ENCODE assay signal across 17 cellular contexts in genomic region chr20:25487975-25488374, GRCh38.
A peak's percentile ranks its signal among the peaks of the same experiment; 100 is the strongest.
DNase-seq lines count a peak whose midpoint lies in the region; ATAC-seq and TF ChIP-seq lines count a peak whose summit lies in the region.
"Had no signal": no experiment of that assay in that cellular context is flagged by ENCODE, and none has a peak within 500 bp of the region (broad histone marks: within the 10 kb centered on the region; RNA-seq: fewer than 3 reads in every experiment).

No MANE protein-coding gene starts in this region.

- peak overlapping the region; percentile 81 for H3K4me2 ChIP-seq in BLaER1
- peak overlapping the region in 7 of 11 experiments; percentile 13 to 92 (median 88); a peak in 13 of 22 replicates for H3K4me2 ChIP-seq in BLaER1 treated with 17β-estradiol and CSF1 and Interleukin-3, amounts not matched to agents 10 nM and 100 nM
- H3K4me2 ChIP-seq: KMS-11 had no signal

- H3K9me3 ChIP-seq in BLaER1 (no peaks in the 10 kb centered on the region), RWPE2 (ENCODE audit: severe bottlenecking) (no peaks in the 10 kb centered on the region)
- H3K9me3 ChIP-seq in BLaER1 treated with 17β-estradiol and CSF1 and Interleukin-3, amounts not matched to agents 10 nM and 100 nM (replicated peaks in 1 of 11), result no peaks in the 10 kb centered on the region
- H3K9me3 ChIP-seq: BE2C had no signal

- H3K27me3 Mint-ChIP-seq in progenitor cell of endocrine pancreas, result no peaks in the 10 kb centered on the region
- H3K27me3 Mint-ChIP-seq: CD4-positive, alpha-beta memory T cell had no signal

- peak overlapping the region; percentile 73 for H3K27ac Mint-ChIP-seq in progenitor cell of endocrine pancreas
- H3K27ac Mint-ChIP-seq: CD14-positive monocyte; CD4-positive, alpha-beta memory T cell; HFFc6 had no signal

- H3K4me1 ChIP-seq in BLaER1, result peaks cover 97% of the 10 kb centered on the region
- peaks cover 36 to 97% (median 79%) of the 10 kb centered on the region in 10 experiments for H3K4me1 ChIP-seq in BLaER1 treated with 17β-estradiol and CSF1 and Interleukin-3, amounts not matched to agents 10 nM and 100 nM
- peaks cover 29% of the 10 kb centered on the region for H3K4me1 ChIP-seq in RWPE2 (ENCODE audit: insufficient read depth, poor library complexity, severe bottlenecking)
- H3K4me1 ChIP-seq: BE2C had no signal

- H3K27ac ChIP-seq in BLaER1, result no peak overlapping the region
- 0 out of 22 replicates have a peak overlapping the region, but pooled peaks of 1 of the 11 experiments have one; percentile 7 for H3K27ac ChIP-seq in BLaER1 treated with 17β-estradiol and CSF1 and Interleukin-3, amounts not matched to agents 10 nM and 100 nM
- no peak overlapping the region for H3K27ac ChIP-seq in RWPE2 (ENCODE audit: poor library complexity, severe bottlenecking)
- H3K27ac ChIP-seq: GM23248, KMS-11 had no signal

- H3K36me3 Mint-ChIP-seq in progenitor cell of endocrine pancreas (ENCODE audit: insufficient read depth), result peaks cover 21% of the 10 kb centered on the region
- H3K36me3 Mint-ChIP-seq: CD14-positive monocyte; CD4-positive, alpha-beta memory T cell had no signal

- no peaks in the 10 kb centered on the region for H4K20me1 ChIP-seq in BLaER1
- no peaks in the 10 kb centered on the region for H4K20me1 ChIP-seq in BLaER1 treated with 17β-estradiol and CSF1 and Interleukin-3, amounts not matched to agents 10 nM and 100 nM

- H3K4me3 Mint-ChIP-seq in progenitor cell of endocrine pancreas (ENCODE audit: low read depth), result no peak overlapping the region
- H3K4me3 Mint-ChIP-seq: CD14-positive monocyte; CD4-positive, alpha-beta memory T cell; HFFc6 had no signal

- no peak for TF ChIP-seq CTCF in RWPE2 (IDR thresholded peaks at IDR 0.05; ENCODE audit: poor library complexity, severe bottlenecking)
- no peak for TF ChIP-seq CTCF in progenitor cell of endocrine pancreas (IDR thresholded peaks at IDR 0.05; ENCODE audit: unreplicated experiment)

- H3K4me3 ChIP-seq in BLaER1, result no peak overlapping the region
- no peak overlapping the region for H3K4me3 ChIP-seq in BLaER1 treated with 17β-estradiol and CSF1 and Interleukin-3, amounts not matched to agents 10 nM and 100 nM
- no peak overlapping the region for H3K4me3 ChIP-seq in RWPE2 (ENCODE audit: severe bottlenecking)
- H3K4me3 ChIP-seq: GM23248 had no signal

- H3K27me3 ChIP-seq in BLaER1, result no peaks in the 10 kb centered on the region
- H3K27me3 ChIP-seq in BLaER1 treated with 17β-estradiol and CSF1 and Interleukin-3, amounts not matched to agents 10 nM and 100 nM, result no peaks in the 10 kb centered on the region
- no peaks in the 10 kb centered on the region for H3K27me3 ChIP-seq in RWPE2 (ENCODE audit: insufficient read depth, poor library complexity, severe bottlenecking)
- H3K27me3 ChIP-seq: BE2C had no signal

- no peaks in the 10 kb centered on the region for H3K9me3 Mint-ChIP-seq in progenitor cell of endocrine pancreas (ENCODE audit: low read depth)
- H3K9me3 Mint-ChIP-seq: CD14-positive monocyte; CD4-positive, alpha-beta memory T cell; HFFc6 had no signal

- no peak overlapping the region; the same call in 1 of the 2 replicates for H3K9ac ChIP-seq in BLaER1
- H3K9ac ChIP-seq in BLaER1 treated with 17β-estradiol and CSF1 and Interleukin-3, amounts not matched to agents 10 nM and 100 nM, result no peak overlapping the region
- H3K9ac ChIP-seq: GM23248, KMS-11 had no signal

- H3K4me1 Mint-ChIP-seq in progenitor cell of endocrine pancreas (ENCODE audit: low read depth), result no peaks in the 10 kb centered on the region
- H3K4me1 Mint-ChIP-seq: CD14-positive monocyte had no signal

- no peak for ATAC-seq in RWPE2 (ENCODE audit: low read depth)
- no peak for ATAC-seq in HG03378 (IDR thresholded peaks at IDR 0.05; ENCODE audit: unreplicated experiment)
- ATAC-seq: HCT116 had no signal

- no peaks in the 10 kb centered on the region for H3K36me3 ChIP-seq in BLaER1
- H3K36me3 ChIP-seq in BLaER1 treated with 17β-estradiol and CSF1 and Interleukin-3, amounts not matched to agents 10 nM and 100 nM, result no peaks in the 10 kb centered on the region
- no peaks in the 10 kb centered on the region for H3K36me3 ChIP-seq in RWPE2 (ENCODE audit: low read depth)
- H3K36me3 ChIP-seq: BE2C had no signal

- DNase-seq in RWPE2 (ENCODE audit: low spot score) (peak; percentile 39), progenitor cell of endocrine pancreas (ENCODE audit: low spot score, unreplicated experiment) (no peak)
- DNase-seq in activated naive CD4-positive, alpha-beta T cell (lab: John Stamatoyannopoulos, UW), result no peak
- DNase-seq: ACHN; BE2C; CD4-positive, alpha-beta memory T cell; DMS153; DMS79; GF-D8; HFFc6 had no signal
